27 cellular contexts compared by ENCODE assay signal in genomic region chr9:114559830-114560520, GRCh38. TPM values are rescaled to one million over a fixed set of nuclear protein-coding genes. Genes with fewer than 3 reads are reported as not detected.
A peak's percentile ranks its signal among the peaks of the same experiment; 100 is the strongest.
DNase-seq lines count a peak whose midpoint lies in the region; ATAC-seq and TF ChIP-seq lines count a peak whose summit lies in the region.
"Had no signal": no experiment of that assay in that cellular context is flagged by ENCODE, and none has a peak within 500 bp of the region (broad histone marks: within the 10 kb centered on the region; RNA-seq: fewer than 3 reads in every experiment).

No MANE protein-coding gene starts in this region.

- intact Hi-C loops in activated CD4-positive, alpha-beta T cell treated with anti-CD3 and anti-CD28 coated beads for 36 hours (cut with DNase I, micrococcal nuclease): no loop called here

- ATAC-seq in activated CD4-positive, alpha-beta T cell treated with anti-CD3 and anti-CD28 coated beads for 36 hours: no peak
- ATAC-seq in GM19324 (IDR thresholded peaks at IDR 0.05; ENCODE audit: low FRiP score, unreplicated experiment): no peak
- ATAC-seq: left colon; right cardiac atrium; stimulated activated naive CD8-positive, alpha-beta T cell treated with anti-CD3 and anti-CD28 coated beads, Interleukin-15, amount 100 ng/mL, for 72 hours had no signal

- H3K4me1 ChIP-seq in neutrophil (ENCODE audit: control insufficient read depth in 1 of 2, insufficient read depth in 1 of 2, low read depth in 1 of 2, low read length in 1 of 2): peaks cover 17 to 24% of the 10 kb centered on the region in 2 experiments
- H3K4me1 ChIP-seq: SJSA1, tibial nerve had no signal

- H3K9me3 ChIP-seq in neutrophil: no peaks in the 10 kb centered on the region
- H3K9me3 ChIP-seq: SJSA1 had no signal

- no peaks in the 10 kb centered on the region for H3K36me3 Mint-ChIP-seq in endothelial cell (ENCODE audit: low read depth, unreplicated experiment)
- no peaks in the 10 kb centered on the region for H3K36me3 Mint-ChIP-seq in activated CD4-positive, alpha-beta T cell treated with anti-CD3 and anti-CD28 coated beads for 36 hours (ENCODE audit: low read depth)

- peaks cover 5% of the 10 kb centered on the region for H3K27me3 Mint-ChIP-seq in endothelial cell (ENCODE audit: unreplicated experiment)
- peaks cover 7% of the 10 kb centered on the region for H3K27me3 Mint-ChIP-seq in activated CD4-positive, alpha-beta T cell treated with anti-CD3 and anti-CD28 coated beads for 36 hours
- H3K27me3 Mint-ChIP-seq: stimulated activated naive CD8-positive, alpha-beta T cell treated with anti-CD3 and anti-CD28 coated beads, Interleukin-15, amount 100 ng/mL, for 72 hours had no signal

- H3K36me3 ChIP-seq in neutrophil: no peaks in the 10 kb centered on the region
- H3K36me3 ChIP-seq: brain microvascular endothelial cell, SJSA1, tibial nerve had no signal

- peak overlapping the region; percentile 24 for H3K27ac Mint-ChIP-seq in endothelial cell (ENCODE audit: unreplicated experiment)
- no peak overlapping the region for H3K27ac Mint-ChIP-seq in activated CD4-positive, alpha-beta T cell treated with anti-CD3 and anti-CD28 coated beads for 36 hours
- H3K27ac Mint-ChIP-seq: activated CD4-positive, alpha-beta T cell treated with anti-CD3 and anti-CD28 coated beads, Interleukin-2, amount 10 ng/mL, durations not matched to agents 24 days and 14 days; activated naive CD4-positive, alpha-beta T cell treated with anti-CD3 and anti-CD28 coated beads for 36 hours; CD4-positive, CD25-positive, alpha-beta regulatory T cell; H9; stimulated activated naive CD8-positive, alpha-beta T cell treated with anti-CD3 and anti-CD28 coated beads, Interleukin-15, amount 100 ng/mL, for 72 hours; T-helper 1 cell treated with Interleukin-12 subunit alpha and Interleukin-12 subunit beta and Interleukin-4 antibody, amounts not matched to agents 30 μg/mL and 1 μg/mL, for 36 hours had no signal

- in situ Hi-C loops in GM13976 (cut with MboI; ENCODE audit: low sequenced_read_pairs, unreplicated experiment): no loop called here

- no peaks in the 10 kb centered on the region for H3K9me3 Mint-ChIP-seq in endothelial cell (ENCODE audit: unreplicated experiment)
- H3K9me3 Mint-ChIP-seq in activated CD4-positive, alpha-beta T cell treated with anti-CD3 and anti-CD28 coated beads for 36 hours (ENCODE audit: low read depth): peaks cover 5% of the 10 kb centered on the region
- H3K9me3 Mint-ChIP-seq: activated CD4-positive, alpha-beta T cell treated with anti-CD3 and anti-CD28 coated beads, Interleukin-2, amount 10 ng/mL, durations not matched to agents 24 days and 14 days; activated naive CD4-positive, alpha-beta T cell treated with anti-CD3 and anti-CD28 coated beads for 36 hours; T-helper 1 cell treated with Interleukin-12 subunit alpha and Interleukin-12 subunit beta and Interleukin-4 antibody, amounts not matched to agents 30 μg/mL and 1 μg/mL, for 36 hours had no signal

- H3K27ac ChIP-seq in neutrophil: peak overlapping the region; percentile 18
- H3K27ac ChIP-seq: brain microvascular endothelial cell, SJSA1, tibial nerve had no signal

- no peak overlapping the region for H3K4me3 ChIP-seq in neutrophil (ENCODE audit: low read depth in 1 of 2, low read length in 1 of 2)
- H3K4me3 ChIP-seq: SJSA1, tibial nerve had no signal

- peak; percentile 5 for DNase-seq in HT-29 (ENCODE audit: low spot score)
- peak; percentile 39 for DNase-seq in NCI-H69 (lab: John Stamatoyannopoulos, UW)
- DNase-seq in endothelial cell (ENCODE audit: low spot score): peak; percentile 12
- no peak for DNase-seq in activated CD4-positive, alpha-beta T cell treated with anti-CD3 and anti-CD28 coated beads for 36 hours
- DNase-seq in GM13976 (ENCODE audit: low spot score): no peak
- DNase-seq: activated CD4-positive, alpha-beta T cell treated with anti-CD3 and anti-CD28 coated beads, Interleukin-2, amount 10 ng/mL, durations not matched to agents 24 days and 14 days; activated naive CD4-positive, alpha-beta T cell treated with anti-CD3 and anti-CD28 coated beads for 36 hours; brain microvascular endothelial cell; CD4-positive, CD25-positive, alpha-beta regulatory T cell; effector CD4-positive, alpha-beta T cell; erythroblast; foreskin fibroblast; GF-D8; H9; left colon; mesenchymal stem cell; NCI-H1105; NCI-H2107; NCI-H510A treated with DMSO at 0.1 percent for 48 hours; right cardiac atrium; stimulated activated CD4-positive, alpha-beta T cell treated with anti-CD3 and anti-CD28 coated beads, Interleukin-12 subunit alpha, Interleukin-12 subunit beta, amount 100 ng/mL, for 4 hours; stimulated activated naive CD8-positive, alpha-beta T cell treated with anti-CD3 and anti-CD28 coated beads, Interleukin-15, amount 100 ng/mL, for 72 hours had no signal

- CTCF ChIA-PET in activated CD4-positive, alpha-beta T cell treated with anti-CD3 and anti-CD28 coated beads for 36 hours (lab: Charles Lee): interaction anchor here (0.6 kb wide), 1 partner anchor 100 kb away, joined by 3 read pairs; no protein-coding TSS in a partner anchor

- POLR2A ChIA-PET in activated CD4-positive, alpha-beta T cell treated with anti-CD3 and anti-CD28 coated beads for 36 hours (lab: Charles Lee): no interaction called here

- TF ChIP-seq CTCF in endothelial cell (IDR thresholded peaks at IDR 0.05; ENCODE audit: unreplicated experiment) (no peak), neutrophil (IDR thresholded peaks at IDR 0.05) (no peak), GM13976 (IDR thresholded peaks at IDR 0.05; ENCODE audit: borderline replicate concordance, control extremely low read depth, extremely low read depth, insufficient read depth, missing control alignments) (no peak)

- H3K4me3 Mint-ChIP-seq in endothelial cell (ENCODE audit: unreplicated experiment): no peak overlapping the region
- no peak overlapping the region for H3K4me3 Mint-ChIP-seq in activated CD4-positive, alpha-beta T cell treated with anti-CD3 and anti-CD28 coated beads for 36 hours
- H3K4me3 Mint-ChIP-seq: activated CD4-positive, alpha-beta T cell treated with anti-CD3 and anti-CD28 coated beads, Interleukin-2, amount 10 ng/mL, durations not matched to agents 24 days and 14 days; activated naive CD4-positive, alpha-beta T cell treated with anti-CD3 and anti-CD28 coated beads for 36 hours; CD4-positive, CD25-positive, alpha-beta regulatory T cell; H9; stimulated activated naive CD8-positive, alpha-beta T cell treated with anti-CD3 and anti-CD28 coated beads, Interleukin-15, amount 100 ng/mL, for 72 hours; T-helper 1 cell treated with Interleukin-12 subunit alpha and Interleukin-12 subunit beta and Interleukin-4 antibody, amounts not matched to agents 30 μg/mL and 1 μg/mL, for 36 hours had no signal

- no peaks in the 10 kb centered on the region for H3K4me1 Mint-ChIP-seq in endothelial cell (ENCODE audit: unreplicated experiment)
- H3K4me1 Mint-ChIP-seq in activated CD4-positive, alpha-beta T cell treated with anti-CD3 and anti-CD28 coated beads for 36 hours: no peaks in the 10 kb centered on the region
- H3K4me1 Mint-ChIP-seq: activated CD4-positive, alpha-beta T cell treated with anti-CD3 and anti-CD28 coated beads, Interleukin-2, amount 10 ng/mL, durations not matched to agents 24 days and 14 days; CD4-positive, CD25-positive, alpha-beta regulatory T cell had no signal

- no peaks in the 10 kb centered on the region for H3K27me3 ChIP-seq in neutrophil
- H3K27me3 ChIP-seq: SJSA1 had no signal

RNA-seq across cellular contexts. Expression of gene ATP6V1G1, which starts 27.6 kb away (rescaled TPM):
- 61.1 and 71.3 TPM in 2 replicates for total RNA-seq in HT-29 (2014; rRNA removed; shearing (Covaris generic))
- total RNA-seq in endothelial cell (ENCODE audit: unreplicated experiment): 96.0 TPM
- 10 to 100 TPM; 33.8 to 37.7 TPM for total RNA-seq in activated CD4-positive, alpha-beta T cell treated with anti-CD3 and anti-CD28 coated beads for 36 hours

RNA-seq across cellular contexts. Expression of gene TMEM268, which starts 51.1 kb away (rescaled TPM):
- 2.6 and 3.9 TPM in 2 replicates for total RNA-seq in HT-29 (2014; rRNA removed; shearing (Covaris generic))
- 1.6 TPM for total RNA-seq in endothelial cell (ENCODE audit: unreplicated experiment)
- total RNA-seq in activated CD4-positive, alpha-beta T cell treated with anti-CD3 and anti-CD28 coated beads for 36 hours: 10 to 100 TPM; 23.3 to 29.4 TPM

RNA-seq across cellular contexts. Expression of gene WHRN, which starts 54.7 kb away (rescaled TPM):
- total RNA-seq in HT-29 (2014; rRNA removed; shearing (Covaris generic)): 0.61 and 0.78 TPM in 2 replicates
- 4.1 TPM for total RNA-seq in endothelial cell (ENCODE audit: unreplicated experiment)
- total RNA-seq in activated CD4-positive, alpha-beta T cell treated with anti-CD3 and anti-CD28 coated beads for 36 hours: 1 to 10 TPM; 1.9 to 2.0 TPM

Comparison
In these comparisons a context has a peak if more than half of its experiments do, and no peak if none do; other contexts are left out.
1. DNase-seq: peak in HT-29 (single experiment), NCI-H69 (single experiment) and endothelial cell (single experiment); none in activated CD4-positive, alpha-beta T cell treated with anti-CD3 and anti-CD28 coated beads for 36 hours (single experiment) and GM13976 (single experiment).